8 cellular contexts compared by ENCODE assay signal in the genomic region with DNA sequence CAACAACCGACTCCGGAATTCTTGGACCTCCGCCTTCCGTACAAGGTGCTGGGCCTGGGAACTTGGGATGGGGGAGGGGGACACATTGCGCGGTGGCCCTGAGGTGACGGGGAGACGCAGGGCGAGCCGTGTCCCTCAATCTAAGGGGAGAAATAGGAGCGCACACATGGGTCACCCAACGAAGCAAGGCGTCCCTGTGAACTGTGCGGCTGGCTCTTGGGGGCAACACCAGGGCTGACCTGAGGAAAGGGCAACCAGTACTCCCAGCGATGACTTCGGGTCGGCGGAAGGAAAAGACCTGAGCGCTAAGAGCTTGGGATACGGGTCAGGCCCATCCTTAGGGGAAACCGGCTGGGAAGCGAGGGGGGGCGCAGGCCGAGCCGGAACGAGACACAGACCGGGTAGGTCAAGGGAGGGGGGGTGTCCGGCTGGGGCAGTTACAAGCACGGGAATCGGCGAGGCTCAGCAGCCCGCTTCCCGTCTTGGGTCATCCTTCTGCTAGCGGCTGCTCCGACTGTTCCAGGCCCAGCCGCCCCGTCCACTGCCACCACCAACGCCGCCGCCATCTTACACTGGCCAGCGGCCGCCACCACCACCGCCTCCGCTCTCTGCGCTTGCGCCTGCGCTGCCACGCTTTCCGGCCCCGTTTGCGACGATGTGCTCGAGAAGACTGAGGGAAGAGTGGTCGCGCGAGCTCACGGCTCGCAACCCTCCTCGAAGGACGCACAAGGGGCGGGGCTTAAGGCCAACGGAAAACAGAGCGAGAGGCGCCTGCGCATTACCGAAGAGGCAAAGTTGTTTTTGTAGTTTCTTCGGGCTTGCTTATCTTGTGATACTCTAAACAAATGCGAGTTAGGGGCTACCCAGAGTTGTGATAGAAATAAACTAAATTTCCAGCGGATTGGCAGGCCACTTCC. TPM values are rescaled to one million over a fixed set of nuclear protein-coding genes. Genes with fewer than 3 reads are reported as not detected.
A peak's percentile ranks its signal among the peaks of the same experiment; 100 is the strongest.
DNase-seq lines count a peak whose midpoint lies in the region; ATAC-seq and TF ChIP-seq lines count a peak whose summit lies in the region.

A gene (minus strand): TSS at position 672 of the 917 bp plus-strand sequence. CDS start 18,541 bp downstream, outside the sequence.

- peaks cover 30% of the 10 kb centered on the region for H3K4me1 Mint-ChIP-seq in dendritic cell treated with granulocyte-macrophage colony-stimulating factor and Interleukin-4, amounts not matched to agents 40 ng/mL and 50 ng/mL, for 4 days (ENCODE audit: low read depth)

- peaks cover 3% of the 10 kb centered on the region for H3K27me3 Mint-ChIP-seq in dendritic cell treated with granulocyte-macrophage colony-stimulating factor and Interleukin-4, amounts not matched to agents 40 ng/mL and 50 ng/mL, for 4 days

- H3K4me1 ChIP-seq in left lung, result peaks cover 13 to 49% of the 10 kb centered on the region in 2 donors

- peak within 1 kb of the TSS; percentile 94 to 97 for H3K27ac ChIP-seq in left lung

- H3K4me3 Mint-ChIP-seq in dendritic cell treated with granulocyte-macrophage colony-stimulating factor and Interleukin-4, amounts not matched to agents 40 ng/mL and 50 ng/mL, for 4 days, result peak within 1 kb of the TSS; percentile 95

- intact Hi-C loops in dendritic cell treated with granulocyte-macrophage colony-stimulating factor and Interleukin-4, amounts not matched to agents 40 ng/mL and 50 ng/mL, for 4 days (cut with micrococcal nuclease), result loop anchor here (1.0 kb wide), 1 partner anchor 23 kb away; a partner anchor contains a TSS
- intact Hi-C loops in left lung (cut with DNase I), result no loop called here

- TF ChIP-seq CTCF in left lung (IDR thresholded peaks at IDR 0.05), result no peak

- ATAC-seq in GM19372 (IDR thresholded peaks at IDR 0.05; ENCODE audit: low read depth, unreplicated experiment) (peak; percentile 85), HG03558 (IDR thresholded peaks at IDR 0.05; ENCODE audit: extremely low read depth, unreplicated experiment) (peak; percentile 62), left lung (peak; percentile 99)

- no peaks in the 10 kb centered on the region for H3K27me3 ChIP-seq in left lung

- H3K9me3 Mint-ChIP-seq in dendritic cell treated with granulocyte-macrophage colony-stimulating factor and Interleukin-4, amounts not matched to agents 40 ng/mL and 50 ng/mL, for 4 days, result no peaks in the 10 kb centered on the region

- H3K36me3 ChIP-seq in left lung, result no peaks in the 10 kb centered on the region

- DNase-seq in C1 segment of cervical spinal cord (lab: John Stamatoyannopoulos, UW) (peak; percentile 65 to 98 (median 96)), NCI-H748 treated with DMSO at 0.1 percent for 48 hours (lab: John Stamatoyannopoulos, UW) (peak; percentile 89), left lung (peak; percentile 99)
- peak; percentile 92 to 97 for DNase-seq in activated CD4-positive, alpha-beta T cell treated with anti-CD3 and anti-CD28 coated beads, Interleukin-2, amount 50 U/mL, for 24 hours (ENCODE audit: low read depth in 1 of 2, low spot score in 1 of 2)
- DNase-seq in stimulated activated CD4-positive, alpha-beta T cell treated with anti-CD3 and anti-CD28 coated beads, Interleukin-2, amount 100 ng/mL, for 48 hours, result peak; percentile 97 to 98

- H3K4me3 ChIP-seq in left lung, result peak within 1 kb of the TSS; percentile 68 to 69

- peaks cover 39% of the 10 kb centered on the region for H3K36me3 Mint-ChIP-seq in dendritic cell treated with granulocyte-macrophage colony-stimulating factor and Interleukin-4, amounts not matched to agents 40 ng/mL and 50 ng/mL, for 4 days (ENCODE audit: low read depth)

- H3K9me3 ChIP-seq in left lung, result no peaks in the 10 kb centered on the region

- peak within 1 kb of the TSS; percentile 99 for H3K27ac Mint-ChIP-seq in dendritic cell treated with granulocyte-macrophage colony-stimulating factor and Interleukin-4, amounts not matched to agents 40 ng/mL and 50 ng/mL, for 4 days

RNA-seq across cellular contexts. Expression of the gene that starts here (rescaled TPM):
- 10 to 100 TPM; 93.9 to 99.3 TPM for total RNA-seq in left lung

Comparison
In these comparisons a context has a peak if more than half of its experiments do, and no peak if none do; other contexts are left out.
1. Peak in every context shown above with its lines: DNase-seq, ATAC-seq, H3K4me3 ChIP-seq and H3K27ac ChIP-seq.